Comparison of ENCODE assay signal across 16 cellular contexts in the genomic region with DNA sequence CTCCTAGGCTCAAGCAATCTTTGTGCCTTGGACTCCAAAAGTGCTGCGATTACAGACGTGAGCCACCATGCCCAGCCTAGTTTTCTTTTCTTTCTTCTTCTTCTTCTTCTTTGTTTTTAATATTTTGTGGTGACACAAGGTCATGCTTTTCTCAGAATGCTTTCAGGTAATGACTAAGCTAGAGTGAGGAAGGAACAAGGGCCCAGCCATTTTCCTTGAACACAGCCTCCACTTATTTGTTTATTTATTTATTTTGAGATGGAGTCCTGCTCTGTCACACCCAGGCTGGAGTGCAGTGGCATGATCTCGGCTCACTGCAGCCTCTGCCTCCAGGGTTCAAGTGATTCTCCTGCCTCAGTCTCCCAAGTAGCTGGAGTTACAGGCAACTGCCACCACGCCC.
DNase-seq lines count a peak whose midpoint lies in the region; ATAC-seq lines count a peak whose summit lies in the region.
"Had no signal": no experiment of that assay in that cellular context is flagged by ENCODE, and none has a peak within 500 bp of the region (broad histone marks: within the 10 kb centered on the region; RNA-seq: fewer than 3 reads in every experiment).

No MANE protein-coding gene starts in this region.

- peak overlapping the region; percentile 63 for H3K27ac Mint-ChIP-seq in activated naive CD4-positive, alpha-beta T cell treated with anti-CD3 and anti-CD28 coated beads, Interleukin-2, amount 10 ng/mL, durations not matched to agents 7 days and 5 days
- no peak overlapping the region for H3K27ac Mint-ChIP-seq in activated T-helper 1 cell treated with anti-CD3 and anti-CD28 coated beads, Interleukin-12 subunit alpha, Interleukin-12 subunit beta, Interleukin-2, Interleukin-4 antibody, amounts not matched to agents 30 ng/mL and 10 ng/mL and 1 ng/mL, durations not matched to agents 14 hours and 24 hours and 36 hours
- H3K27ac Mint-ChIP-seq: CD8-positive, alpha-beta T cell had no signal

- peak; percentile 67 to 78 for ATAC-seq in activated CD4-positive, CD25-positive, alpha-beta regulatory T cell treated with anti-CD3 and anti-CD28 coated beads, Interleukin-2, amount 50 U/mL, for 24 hours
- no peak for ATAC-seq in GM21786 (IDR thresholded peaks at IDR 0.05; ENCODE audit: unreplicated experiment)
- ATAC-seq: CD8-positive, alpha-beta T cell had no signal

- peaks cover 17% of the 10 kb centered on the region for H3K27me3 Mint-ChIP-seq in activated naive CD4-positive, alpha-beta T cell treated with anti-CD3 and anti-CD28 coated beads, Interleukin-2, amount 10 ng/mL, durations not matched to agents 7 days and 5 days
- H3K27me3 Mint-ChIP-seq in activated T-helper 1 cell treated with anti-CD3 and anti-CD28 coated beads, Interleukin-12 subunit alpha, Interleukin-12 subunit beta, Interleukin-2, Interleukin-4 antibody, amounts not matched to agents 30 ng/mL and 10 ng/mL and 1 ng/mL, durations not matched to agents 14 hours and 24 hours and 36 hours (ENCODE audit: insufficient read depth): peaks cover 3% of the 10 kb centered on the region

- intact Hi-C loops in activated T-helper 1 cell treated with anti-CD3 and anti-CD28 coated beads, Interleukin-12 subunit alpha, Interleukin-12 subunit beta, Interleukin-2, Interleukin-4 antibody, amounts not matched to agents 30 ng/mL and 10 ng/mL and 1 ng/mL, durations not matched to agents 14 hours and 24 hours and 36 hours (cut with micrococcal nuclease): loop anchor here (2.0 kb wide), 2 partner anchors 36 to 76 kb away; no protein-coding TSS in a partner anchor

- peaks cover 22% of the 10 kb centered on the region for H3K4me1 Mint-ChIP-seq in activated naive CD4-positive, alpha-beta T cell treated with anti-CD3 and anti-CD28 coated beads, Interleukin-2, amount 10 ng/mL, durations not matched to agents 7 days and 5 days
- peaks cover 26% of the 10 kb centered on the region for H3K4me1 Mint-ChIP-seq in activated T-helper 1 cell treated with anti-CD3 and anti-CD28 coated beads, Interleukin-12 subunit alpha, Interleukin-12 subunit beta, Interleukin-2, Interleukin-4 antibody, amounts not matched to agents 30 ng/mL and 10 ng/mL and 1 ng/mL, durations not matched to agents 14 hours and 24 hours and 36 hours (ENCODE audit: low read depth)

- H3K4me3 Mint-ChIP-seq in activated naive CD4-positive, alpha-beta T cell treated with anti-CD3 and anti-CD28 coated beads, Interleukin-2, amount 10 ng/mL, durations not matched to agents 7 days and 5 days: no peak overlapping the region
- peak overlapping the region; percentile 1 for H3K4me3 Mint-ChIP-seq in activated T-helper 1 cell treated with anti-CD3 and anti-CD28 coated beads, Interleukin-12 subunit alpha, Interleukin-12 subunit beta, Interleukin-2, Interleukin-4 antibody, amounts not matched to agents 30 ng/mL and 10 ng/mL and 1 ng/mL, durations not matched to agents 14 hours and 24 hours and 36 hours
- H3K4me3 Mint-ChIP-seq: CD8-positive, alpha-beta T cell had no signal

- peaks cover 19% of the 10 kb centered on the region for H3K36me3 Mint-ChIP-seq in activated naive CD4-positive, alpha-beta T cell treated with anti-CD3 and anti-CD28 coated beads, Interleukin-2, amount 10 ng/mL, durations not matched to agents 7 days and 5 days
- peaks cover 20% of the 10 kb centered on the region for H3K36me3 Mint-ChIP-seq in activated T-helper 1 cell treated with anti-CD3 and anti-CD28 coated beads, Interleukin-12 subunit alpha, Interleukin-12 subunit beta, Interleukin-2, Interleukin-4 antibody, amounts not matched to agents 30 ng/mL and 10 ng/mL and 1 ng/mL, durations not matched to agents 14 hours and 24 hours and 36 hours (ENCODE audit: low read depth)
- H3K36me3 Mint-ChIP-seq: CD8-positive, alpha-beta T cell had no signal

- peaks cover 21% of the 10 kb centered on the region for H3K9me3 Mint-ChIP-seq in activated naive CD4-positive, alpha-beta T cell treated with anti-CD3 and anti-CD28 coated beads, Interleukin-2, amount 10 ng/mL, durations not matched to agents 7 days and 5 days
- peaks cover 34% of the 10 kb centered on the region for H3K9me3 Mint-ChIP-seq in activated T-helper 1 cell treated with anti-CD3 and anti-CD28 coated beads, Interleukin-12 subunit alpha, Interleukin-12 subunit beta, Interleukin-2, Interleukin-4 antibody, amounts not matched to agents 30 ng/mL and 10 ng/mL and 1 ng/mL, durations not matched to agents 14 hours and 24 hours and 36 hours
- H3K9me3 Mint-ChIP-seq: CD8-positive, alpha-beta T cell had no signal

- CTCF ChIA-PET in activated naive CD4-positive, alpha-beta T cell treated with anti-CD3 and anti-CD28 coated beads, Interleukin-2, amount 10 ng/mL, durations not matched to agents 7 days and 5 days (lab: Charles Lee): no interaction called here

- DNase-seq in activated CD4-positive, CD25-positive, alpha-beta regulatory T cell treated with anti-CD3 and anti-CD28 coated beads, Interleukin-2, amount 50 U/mL, for 72 hours: no peak
- no peak for DNase-seq in activated naive CD4-positive, alpha-beta T cell treated with anti-CD3 and anti-CD28 coated beads, Interleukin-2, amount 10 ng/mL, durations not matched to agents 7 days and 5 days
- no peak for DNase-seq in activated naive CD4-positive, alpha-beta T cell treated with Interleukin-2 at 50 U/mL for 16 hours
- DNase-seq in activated T-helper 1 cell treated with anti-CD3 and anti-CD28 coated beads, Interleukin-12 subunit alpha, Interleukin-12 subunit beta, Interleukin-2, Interleukin-4 antibody, amounts not matched to agents 30 ng/mL and 10 ng/mL and 1 ng/mL, durations not matched to agents 14 hours and 24 hours and 36 hours (ENCODE audit: low spot score): no peak
- DNase-seq in ureter (ENCODE audit: low spot score): no peak
- no peak for DNase-seq in foreskin melanocyte
- DNase-seq: CD8-positive, alpha-beta T cell; IMR-90; NCI-H1105; NCI-H146; NCI-H2029 treated with DMSO at 0.1 percent for 48 hours; NCI-H510A treated with DMSO at 0.1 percent for 48 hours; NCI-H774; SJCRH30 had no signal
